In genomic region chr19:15245370-15246197, GRCh38 we compare ENCODE assay signal across 19 cellular contexts. TPM values are rescaled to one million over a fixed set of nuclear protein-coding genes. Genes with fewer than 3 reads are reported as not detected.
DNase-seq lines count a peak whose midpoint lies in the region; ATAC-seq and TF ChIP-seq lines count a peak whose summit lies in the region.
"Had no signal": no experiment of that assay in that cellular context is flagged by ENCODE, and none has a peak within 500 bp of the region (broad histone marks: within the 10 kb centered on the region; RNA-seq: fewer than 3 reads in every experiment).

No MANE protein-coding gene starts in this region.

- H3K4me3 Mint-ChIP-seq in activated naive CD4-positive, alpha-beta T cell treated with anti-CD3 and anti-CD28 coated beads, Interleukin-2, amount 10 ng/mL, durations not matched to agents 7 days and 5 days: no peak overlapping the region
- H3K4me3 Mint-ChIP-seq in chondrocyte (ENCODE audit: unreplicated experiment): no peak overlapping the region
- H3K4me3 Mint-ChIP-seq in activated CD4-positive, alpha-beta T cell treated with anti-CD3 and anti-CD28 coated beads, Interleukin-2, amount 10 ng/mL, durations not matched to agents 24 days and 14 days: no peak overlapping the region
- H3K4me3 Mint-ChIP-seq: CD8-positive, alpha-beta T cell had no signal

- TF ChIP-seq CTCF in chondrocyte (IDR thresholded peaks at IDR 0.05) (no peak), tibial nerve (IDR thresholded peaks at IDR 0.05) (no peak)

- no peak overlapping the region for H2AFZ ChIP-seq in neuronal stem cell (ENCODE audit: low read length)

- no peaks in the 10 kb centered on the region for H3K9me3 Mint-ChIP-seq in activated naive CD4-positive, alpha-beta T cell treated with anti-CD3 and anti-CD28 coated beads, Interleukin-2, amount 10 ng/mL, durations not matched to agents 7 days and 5 days
- H3K9me3 Mint-ChIP-seq in chondrocyte (ENCODE audit: low read depth): no peaks in the 10 kb centered on the region
- no peaks in the 10 kb centered on the region for H3K9me3 Mint-ChIP-seq in activated CD4-positive, alpha-beta T cell treated with anti-CD3 and anti-CD28 coated beads, Interleukin-2, amount 10 ng/mL, durations not matched to agents 24 days and 14 days
- H3K9me3 Mint-ChIP-seq: CD8-positive, alpha-beta T cell had no signal

- no peak overlapping the region for H2BK120ac ChIP-seq in neuronal stem cell (ENCODE audit: low read depth, low read length)

- H3K4me1 Mint-ChIP-seq in activated naive CD4-positive, alpha-beta T cell treated with anti-CD3 and anti-CD28 coated beads, Interleukin-2, amount 10 ng/mL, durations not matched to agents 7 days and 5 days: no peaks in the 10 kb centered on the region
- peaks cover 57% of the 10 kb centered on the region for H3K4me1 Mint-ChIP-seq in chondrocyte (ENCODE audit: low read depth)
- H3K4me1 Mint-ChIP-seq in activated CD4-positive, alpha-beta T cell treated with anti-CD3 and anti-CD28 coated beads, Interleukin-2, amount 10 ng/mL, durations not matched to agents 24 days and 14 days: no peaks in the 10 kb centered on the region

- H3K27ac Mint-ChIP-seq in activated naive CD4-positive, alpha-beta T cell treated with anti-CD3 and anti-CD28 coated beads, Interleukin-2, amount 10 ng/mL, durations not matched to agents 7 days and 5 days: peak overlapping the region; percentile 19
- H3K27ac Mint-ChIP-seq in chondrocyte (ENCODE audit: unreplicated experiment): peak overlapping the region; percentile 100
- no peak overlapping the region for H3K27ac Mint-ChIP-seq in activated CD4-positive, alpha-beta T cell treated with anti-CD3 and anti-CD28 coated beads, Interleukin-2, amount 10 ng/mL, durations not matched to agents 24 days and 14 days
- H3K27ac Mint-ChIP-seq: CD8-positive, alpha-beta T cell had no signal

- H3K36me3 Mint-ChIP-seq in activated naive CD4-positive, alpha-beta T cell treated with anti-CD3 and anti-CD28 coated beads, Interleukin-2, amount 10 ng/mL, durations not matched to agents 7 days and 5 days: peaks cover 32% of the 10 kb centered on the region
- H3K36me3 Mint-ChIP-seq in chondrocyte (ENCODE audit: low read depth): peaks cover 22% of the 10 kb centered on the region
- H3K36me3 Mint-ChIP-seq in activated CD4-positive, alpha-beta T cell treated with anti-CD3 and anti-CD28 coated beads, Interleukin-2, amount 10 ng/mL, durations not matched to agents 24 days and 14 days (ENCODE audit: low read depth): peaks cover 29% of the 10 kb centered on the region

- no peak overlapping the region for H2AK5ac ChIP-seq in neuronal stem cell (ENCODE audit: low read depth, low read length)

- no peak overlapping the region for H3K4me2 ChIP-seq in neuronal stem cell (ENCODE audit: insufficient read depth, low read length, poor library complexity, severe bottlenecking)
- H3K4me2 ChIP-seq: A549 had no signal

- peak overlapping the region; percentile 0 for H2BK5ac ChIP-seq in neuronal stem cell (ENCODE audit: low read length)

- H2BK15ac ChIP-seq in neuronal stem cell (ENCODE audit: low read length): no peak overlapping the region

- no CpG with 5 or more reads among the region's 20 CpGs for WGBS in neuronal stem cell (ENCODE audit: extremely low coverage in 2 of 2, insufficient read length in 2 of 2, insufficient replicate concordance in 1 of 2), 2 donors
- 85 to 88% methylated on average over 19 to 20 of the region's 20 CpGs for WGBS in tibial nerve, 2 donors

- no peak overlapping the region for H3K9ac ChIP-seq in neuronal stem cell (ENCODE audit: low read depth, low read length, poor library complexity)

- no peaks in the 10 kb centered on the region for H3K27me3 Mint-ChIP-seq in activated naive CD4-positive, alpha-beta T cell treated with anti-CD3 and anti-CD28 coated beads, Interleukin-2, amount 10 ng/mL, durations not matched to agents 7 days and 5 days
- no peaks in the 10 kb centered on the region for H3K27me3 Mint-ChIP-seq in chondrocyte (ENCODE audit: low read depth)
- no peaks in the 10 kb centered on the region for H3K27me3 Mint-ChIP-seq in activated CD4-positive, alpha-beta T cell treated with anti-CD3 and anti-CD28 coated beads, Interleukin-2, amount 10 ng/mL, durations not matched to agents 24 days and 14 days

- H3K27ac ChIP-seq in neuronal stem cell (replicated peaks; ENCODE audit: low read length): no peak overlapping the region
- H3K27ac ChIP-seq in tibial nerve: peak overlapping the region in 3 of 4 donors; percentile 47 to 95 (median 92)
- H3K27ac ChIP-seq: A549, SK-N-MC had no signal

- CTCF ChIA-PET in activated naive CD4-positive, alpha-beta T cell treated with anti-CD3 and anti-CD28 coated beads, Interleukin-2, amount 10 ng/mL, durations not matched to agents 7 days and 5 days (lab: Charles Lee): no interaction called here

- ATAC-seq in GM18858 (IDR thresholded peaks at IDR 0.05; ENCODE audit: unreplicated experiment): no peak
- ATAC-seq: A549; CD8-positive, alpha-beta T cell had no signal

- H3K18ac ChIP-seq in neuronal stem cell (ENCODE audit: low read length): no peak overlapping the region

- peaks cover 0 to 2% of the 10 kb centered on the region in 2 donors for H3K9me3 ChIP-seq in neuronal stem cell (replicated peaks in 1 of 2; ENCODE audit: control insufficient read depth in 2 of 2, insufficient read depth in 1 of 2, low read depth in 1 of 2, low read length in 2 of 2)
- H3K9me3 ChIP-seq in tibial nerve: no peaks in the 10 kb centered on the region
- H3K9me3 ChIP-seq: A549, testis had no signal

- TF ChIP-seq POLR2A in tibial nerve (IDR thresholded peaks at IDR 0.05): no peak

- no peak overlapping the region for H4K91ac ChIP-seq in neuronal stem cell (ENCODE audit: low read depth, low read length, poor library complexity)

- no peak overlapping the region for H3K4ac ChIP-seq in neuronal stem cell (ENCODE audit: low read length)

- H3K23ac ChIP-seq in neuronal stem cell (ENCODE audit: low read depth, low read length, poor library complexity): no peak overlapping the region

- H3K14ac ChIP-seq in neuronal stem cell (ENCODE audit: low read length): no peak overlapping the region

- H4K8ac ChIP-seq in neuronal stem cell (ENCODE audit: low read depth, low read length): no peak overlapping the region

- peaks cover 0 to 9% of the 10 kb centered on the region in 2 donors for H3K4me1 ChIP-seq in neuronal stem cell (ENCODE audit: control insufficient read depth in 2 of 2, insufficient read depth in 1 of 2, low read depth in 1 of 2, low read length in 2 of 2)
- H3K4me1 ChIP-seq in tibial nerve: peaks cover 14 to 79% (median 50%) of the 10 kb centered on the region in 4 donors

- H3K79me1 ChIP-seq in neuronal stem cell (ENCODE audit: low read depth, low read length): peaks cover 10% of the 10 kb centered on the region

- no peak for TF ChIP-seq EP300 in tibial nerve (IDR thresholded peaks at IDR 0.05)

- no peak for DNase-seq in activated naive CD4-positive, alpha-beta T cell treated with anti-CD3 and anti-CD28 coated beads, Interleukin-2, amount 10 ng/mL, durations not matched to agents 7 days and 5 days
- DNase-seq in activated naive CD4-positive, alpha-beta T cell treated with anti-CD3 and anti-CD28 coated beads, Interleukin-2, amount 50 U/mL, for 16 hours: no peak
- DNase-seq in chondrocyte (ENCODE audit: low spot score): no peak
- DNase-seq in neuronal stem cell (ENCODE audit: low spot score): no peak
- DNase-seq in tibial nerve (ENCODE audit: low spot score in 2 of 2): no peak
- no peak for DNase-seq in activated CD4-positive, alpha-beta T cell treated with anti-CD3 and anti-CD28 coated beads, Interleukin-2, amount 10 ng/mL, durations not matched to agents 24 days and 14 days
- no peak for DNase-seq in OCI-M2 (lab: John Stamatoyannopoulos, UW; ENCODE audit: unreplicated experiment)
- DNase-seq: activated CD4-positive, alpha-beta T cell treated with anti-CD3 and anti-CD28 coated beads, Interleukin-2, amount 50 U/mL, for 4 hours; CD8-positive, alpha-beta T cell; HCEC 1CT; NCI-H2081; NCI-H524 treated with DMSO at 0.1 percent for 48 hours; OCI-M1; testis had no signal

- H3K36me3 ChIP-seq in neuronal stem cell (replicated peaks in 1 of 2; ENCODE audit: control insufficient read depth in 2 of 2, insufficient read depth in 2 of 2, low read length in 2 of 2) (peaks cover 67 to 96% of the 10 kb centered on the region in 2 donors), tibial nerve (peaks cover 2 to 70% (median 18%) of the 10 kb centered on the region in 3 donors)

- no peak overlapping the region for H2BK12ac ChIP-seq in neuronal stem cell (ENCODE audit: low read length)

- no peaks in the 10 kb centered on the region for H3K27me3 ChIP-seq in neuronal stem cell (ENCODE audit: control insufficient read depth in 3 of 3, insufficient read depth in 3 of 3, low read depth in 1 of 3, low read length in 3 of 3)
- H3K27me3 ChIP-seq in tibial nerve: no peaks in the 10 kb centered on the region
- H3K27me3 ChIP-seq: testis had no signal

- intact Hi-C loops in activated CD4-positive, alpha-beta T cell treated with anti-CD3 and anti-CD28 coated beads, Interleukin-2, amount 10 ng/mL, durations not matched to agents 24 days and 14 days (cut with micrococcal nuclease): no loop called here

- no peak overlapping the region for H3K4me3 ChIP-seq in neuronal stem cell (ENCODE audit: low read length in 2 of 2)
- no peak overlapping the region for H3K4me3 ChIP-seq in tibial nerve
- H3K4me3 ChIP-seq: A549, SK-N-MC, testis had no signal

RNA-seq across cellular contexts. Expression of gene EPHX3, which starts 13.3 kb away (rescaled TPM):
- total RNA-seq in chondrocyte: 0.15 to 0.38 TPM in 2 of 3 replicates, not detected in the other
- 1.1 TPM for polyA plus RNA-seq in neuronal stem cell (2013, experiment 1 of 2)
- 1.1 TPM for polyA plus RNA-seq in neuronal stem cell (2013, experiment 2 of 2)
- under 1 TPM in 1 of 4 donors, not detected in 3; 0.20 TPM for total RNA-seq in tibial nerve
- total RNA-seq in activated CD4-positive, alpha-beta T cell treated with anti-CD3 and anti-CD28 coated beads, Interleukin-2, amount 10 ng/mL, durations not matched to agents 24 days and 14 days: 0.09 and 0.16 TPM in 2 replicates
- total RNA-seq: dermis microvascular lymphatic vessel endothelial cell, pulmonary artery endothelial cell had no signal

RNA-seq across cellular contexts. Expression of gene NOTCH3, which starts 44.8 kb away (rescaled TPM):
- total RNA-seq in chondrocyte (78.6 to 559 TPM (median 553 TPM) in 3 replicates), tibial nerve (10 to 100 TPM; 34.3 to 86.1 (median 53.2) TPM)
- 33.0 TPM for polyA plus RNA-seq in neuronal stem cell (2013, experiment 1 of 2)
- 33.5 TPM for polyA plus RNA-seq in neuronal stem cell (2013, experiment 2 of 2)
- total RNA-seq in activated CD4-positive, alpha-beta T cell treated with anti-CD3 and anti-CD28 coated beads, Interleukin-2, amount 10 ng/mL, durations not matched to agents 24 days and 14 days: not detected in 2 replicates
- total RNA-seq: CD8-positive, alpha-beta T cell had no signal

Comparison
In these comparisons a context has a peak if more than half of its experiments do, and no peak if none do; other contexts are left out.
1. RNA of gene NOTCH3, which starts 44.8 kb away (total RNA-seq): 78.6 to 559 TPM in chondrocyte and 34.3 to 86.1 TPM in tibial nerve; not detected in activated CD4-positive, alpha-beta T cell treated with anti-CD3 and anti-CD28 coated beads, Interleukin-2, amount 10 ng/mL, durations not matched to agents 24 days and 14 days; every median in the first group is over 10 times any median in the second.